In genomic region chr15:64024172-64025050, GRCh38 we compare ENCODE assay signal across 17 cellular contexts. TPM values are rescaled to one million over a fixed set of nuclear protein-coding genes. Genes with fewer than 3 reads are reported as not detected.
DNase-seq lines count a peak whose midpoint lies in the region; FAIRE-seq and TF ChIP-seq lines count a peak whose summit lies in the region.
"Had no signal": no experiment of that assay in that cellular context is flagged by ENCODE, and none has a peak within 500 bp of the region (broad histone marks: within the 10 kb centered on the region; RNA-seq: fewer than 3 reads in every experiment).

No MANE protein-coding gene starts in this region.

- no peaks in the 10 kb centered on the region for H3K9me3 ChIP-seq in endodermal cell (ENCODE audit: control insufficient read depth, low read length)
- no peaks in the 10 kb centered on the region for H3K9me3 ChIP-seq in small intestine (ENCODE audit: control insufficient read depth, low read depth)
- no peaks in the 10 kb centered on the region for H3K9me3 ChIP-seq in effector memory CD4-positive, alpha-beta T cell (ENCODE audit: control insufficient read depth, low read length)
- H3K9me3 ChIP-seq: lower lobe of right lung, SK-N-SH, testis had no signal

- peak; percentile 55 for TF ChIP-seq CTCF in endodermal cell (conservative IDR thresholded peaks at IDR 0.05)

- H3K36me3 ChIP-seq in endodermal cell (ENCODE audit: control insufficient read depth, insufficient read depth, low read length) (no peaks in the 10 kb centered on the region), small intestine (ENCODE audit: control insufficient read depth in 2 of 2, insufficient read depth in 2 of 2, low read length in 2 of 2) (no peaks in the 10 kb centered on the region)
- no peaks in the 10 kb centered on the region for H3K36me3 ChIP-seq in effector memory CD4-positive, alpha-beta T cell (ENCODE audit: control insufficient read depth, insufficient read depth, low read length)

- no peaks in the 10 kb centered on the region for H3K27me3 ChIP-seq in endodermal cell (ENCODE audit: control insufficient read depth, insufficient read depth, low read length, poor library complexity, severe bottlenecking)
- H3K27me3 ChIP-seq in small intestine (ENCODE audit: control insufficient read depth in 2 of 2, insufficient read depth in 2 of 2, low read length in 2 of 2) = no peaks in the 10 kb centered on the region
- no peaks in the 10 kb centered on the region for H3K27me3 ChIP-seq in effector memory CD4-positive, alpha-beta T cell (replicated peaks; ENCODE audit: control insufficient read depth, insufficient read depth, low read length, poor library complexity, severe bottlenecking)
- H3K27me3 ChIP-seq: testis had no signal

- H3K9me3 Mint-ChIP-seq in endodermal cell = peaks cover 3% of the 10 kb centered on the region
- H3K9me3 Mint-ChIP-seq: activated naive CD8-positive, alpha-beta T cell treated with anti-CD3 and anti-CD28 coated beads for 36 hours had no signal

- H3K4me1 ChIP-seq in endodermal cell (ENCODE audit: control insufficient read depth, insufficient read depth, low read length) (no peaks in the 10 kb centered on the region), small intestine (ENCODE audit: control insufficient read depth in 2 of 2, insufficient read depth in 1 of 2, low read depth in 1 of 2, low read length in 1 of 2) (peaks cover 8 to 19% of the 10 kb centered on the region in 2 donors)
- no peaks in the 10 kb centered on the region for H3K4me1 ChIP-seq in effector memory CD4-positive, alpha-beta T cell (ENCODE audit: control insufficient read depth, insufficient read depth, low read length, poor library complexity, severe bottlenecking)
- H3K4me1 ChIP-seq: testis had no signal

- no peaks in the 10 kb centered on the region for H3K36me3 Mint-ChIP-seq in endodermal cell (ENCODE audit: low read depth)
- H3K36me3 Mint-ChIP-seq: activated naive CD8-positive, alpha-beta T cell treated with anti-CD3 and anti-CD28 coated beads for 36 hours had no signal

- FAIRE-seq in small intestine (lab: Jason Lieb, UNC) = no peak

- peaks cover 6% of the 10 kb centered on the region for H3K4me1 Mint-ChIP-seq in endodermal cell

- WGBS in endodermal cell (ENCODE audit: insufficient coverage in 1 of 2, insufficient read length in 1 of 2), 2 experiments = 67 to 93% methylated on average over 1 to 5 of the region's 5 CpGs
- 69 to 84% (median 78%) methylated on average over 5 of the region's 5 CpGs for WGBS in small intestine, 3 donors

- no peak overlapping the region for H3K4me3 Mint-ChIP-seq in endodermal cell
- H3K4me3 Mint-ChIP-seq: activated naive CD8-positive, alpha-beta T cell treated with anti-CD3 and anti-CD28 coated beads for 36 hours had no signal

- H3K4me3 ChIP-seq in endodermal cell (ENCODE audit: low read length) (no peak overlapping the region), small intestine (ENCODE audit: low read depth in 1 of 2, low read length in 2 of 2) (no peak overlapping the region)
- H3K4me3 ChIP-seq in effector memory CD4-positive, alpha-beta T cell (ENCODE audit: insufficient read depth, low read depth, low read length, poor library complexity, severe bottlenecking) = no peak overlapping the region
- H3K4me3 ChIP-seq: lower lobe of right lung, testis had no signal

- H3K27ac Mint-ChIP-seq in endodermal cell = no peak overlapping the region
- H3K27ac Mint-ChIP-seq: activated naive CD8-positive, alpha-beta T cell treated with anti-CD3 and anti-CD28 coated beads for 36 hours had no signal

- DNase-seq in SIG-M5 treated with dmso at 0.1 percent for 504 hours (lab: John Stamatoyannopoulos, UW; ENCODE audit: unreplicated experiment) (peak; percentile 16), SIG-M5 (lab: John Stamatoyannopoulos, UW) (no peak), NOMO-1 (lab: John Stamatoyannopoulos, UW; ENCODE audit: unreplicated experiment in 2 of 2) (peak; percentile 57 to 60), endodermal cell (peak; percentile 71), small intestine (peak; percentile 60), SHP77 treated with DMSO at 0.1 percent for 48 hours (lab: John Stamatoyannopoulos, UW) (no peak), NCI-H2029 treated with DMSO at 0.1 percent for 48 hours (lab: John Stamatoyannopoulos, UW) (no peak)
- DNase-seq in effector memory CD4-positive, alpha-beta T cell = no peak
- DNase-seq: activated naive CD8-positive, alpha-beta T cell treated with anti-CD3 and anti-CD28 coated beads for 36 hours; activated T-cell treated with anti-CD3 and anti-CD28 coated beads for 4 hours; cerebellar nuclear complex; hypothalamus; lower lobe of right lung; NCI-H1694; NCI-H774; SK-N-SH; testis had no signal

- no peak overlapping the region for H3K27ac ChIP-seq in endodermal cell (ENCODE audit: low read depth, low read length)
- peak overlapping the region in 1 of 2 donors; percentile 58 for H3K27ac ChIP-seq in small intestine (ENCODE audit: low read depth in 1 of 2, low read length in 1 of 2)
- H3K27ac ChIP-seq in effector memory CD4-positive, alpha-beta T cell (ENCODE audit: insufficient read depth, low read length, poor library complexity, severe bottlenecking) = no peak overlapping the region
- H3K27ac ChIP-seq: lower lobe of right lung, testis had no signal

- H3K27me3 Mint-ChIP-seq in endodermal cell (ENCODE audit: insufficient read depth) = no peaks in the 10 kb centered on the region
- H3K27me3 Mint-ChIP-seq: activated naive CD8-positive, alpha-beta T cell treated with anti-CD3 and anti-CD28 coated beads for 36 hours had no signal

- no peak overlapping the region for H3K9ac ChIP-seq in endodermal cell (ENCODE audit: extremely low read depth, low read length, poor library complexity, severe bottlenecking)
- H3K9ac ChIP-seq: SK-N-SH had no signal

RNA-seq across cellular contexts. Expression of gene DAPK2, which starts 21.9 kb away (rescaled TPM):
- 1 to 10 TPM; 2.4 to 2.6 TPM for total RNA-seq in endodermal cell
- polyA plus RNA-seq in endodermal cell (2013, experiment 1 of 2) = 3.0 TPM
- polyA plus RNA-seq in endodermal cell (2013, experiment 2 of 2) = 1.6 TPM
- 10 to 100 TPM; 11.6 to 91.6 (median 83.4) TPM for polyA plus RNA-seq in small intestine

Comparison
In these comparisons a context has a peak if more than half of its experiments do, and no peak if none do; other contexts are left out.
1. DNase-seq: peak in SIG-M5 treated with dmso at 0.1 percent for 504 hours (single experiment), NOMO-1 (2 of 2), endodermal cell (single experiment) and small intestine (single experiment); none in SIG-M5 (single experiment), SHP77 treated with DMSO at 0.1 percent for 48 hours (single experiment), NCI-H2029 treated with DMSO at 0.1 percent for 48 hours (single experiment) and effector memory CD4-positive, alpha-beta T cell (0 of 3).